Comparison of ENCODE assay signal across 2 cellular contexts in the genomic region with DNA sequence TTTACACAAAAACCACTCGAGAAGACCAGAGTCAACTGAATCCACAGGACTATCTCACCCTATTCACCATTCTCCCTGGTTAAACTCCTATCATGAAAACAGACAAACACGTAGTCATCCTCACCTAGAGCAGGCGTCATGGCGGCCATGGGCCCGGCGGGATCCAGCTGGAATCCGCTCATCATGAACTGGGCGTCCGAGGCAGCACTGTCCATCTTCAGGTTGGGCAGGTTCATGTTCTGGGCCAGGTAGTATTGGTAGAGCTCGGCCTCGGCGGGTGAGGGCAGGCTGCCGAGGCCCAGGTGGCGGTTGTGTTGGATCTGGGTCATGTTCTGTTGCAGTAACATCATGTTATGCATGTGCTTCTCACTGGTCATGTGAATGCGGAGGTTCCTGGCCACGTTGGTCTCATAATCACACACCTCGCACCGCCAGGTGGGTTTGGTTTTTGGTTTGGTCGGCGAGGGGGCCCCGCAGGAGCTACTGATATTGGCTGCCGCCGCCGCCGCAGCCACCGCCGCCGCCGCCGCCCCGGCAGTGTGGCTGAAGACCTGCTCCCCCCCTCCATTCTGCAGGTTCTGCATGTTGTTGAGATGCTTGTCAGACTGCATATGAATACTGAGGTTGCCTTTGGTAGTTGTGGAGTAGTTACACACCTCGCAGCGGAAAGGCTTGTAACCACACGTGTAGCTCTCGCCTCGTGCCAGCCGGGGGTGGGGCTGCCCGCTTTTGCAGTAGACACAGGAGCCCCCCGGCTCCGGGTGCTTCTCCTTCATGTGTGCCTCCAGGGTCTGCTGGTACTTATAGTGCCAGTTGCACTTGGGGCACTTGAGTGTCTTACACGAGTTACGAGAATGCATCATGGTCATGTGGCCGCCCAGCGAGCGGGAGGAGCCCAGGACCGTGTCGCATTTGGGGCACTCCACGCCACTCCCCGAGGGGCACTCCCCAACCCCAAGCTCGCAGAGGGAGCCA.
TF ChIP-seq lines count a peak whose summit lies in the region.

No MANE protein-coding gene starts in this region.

TF ChIP-seq in neural cell, 6 proteins besides CTCF, POLR2A, EP300 and RAD21:
- TF ChIP-seq, protein P1, sequence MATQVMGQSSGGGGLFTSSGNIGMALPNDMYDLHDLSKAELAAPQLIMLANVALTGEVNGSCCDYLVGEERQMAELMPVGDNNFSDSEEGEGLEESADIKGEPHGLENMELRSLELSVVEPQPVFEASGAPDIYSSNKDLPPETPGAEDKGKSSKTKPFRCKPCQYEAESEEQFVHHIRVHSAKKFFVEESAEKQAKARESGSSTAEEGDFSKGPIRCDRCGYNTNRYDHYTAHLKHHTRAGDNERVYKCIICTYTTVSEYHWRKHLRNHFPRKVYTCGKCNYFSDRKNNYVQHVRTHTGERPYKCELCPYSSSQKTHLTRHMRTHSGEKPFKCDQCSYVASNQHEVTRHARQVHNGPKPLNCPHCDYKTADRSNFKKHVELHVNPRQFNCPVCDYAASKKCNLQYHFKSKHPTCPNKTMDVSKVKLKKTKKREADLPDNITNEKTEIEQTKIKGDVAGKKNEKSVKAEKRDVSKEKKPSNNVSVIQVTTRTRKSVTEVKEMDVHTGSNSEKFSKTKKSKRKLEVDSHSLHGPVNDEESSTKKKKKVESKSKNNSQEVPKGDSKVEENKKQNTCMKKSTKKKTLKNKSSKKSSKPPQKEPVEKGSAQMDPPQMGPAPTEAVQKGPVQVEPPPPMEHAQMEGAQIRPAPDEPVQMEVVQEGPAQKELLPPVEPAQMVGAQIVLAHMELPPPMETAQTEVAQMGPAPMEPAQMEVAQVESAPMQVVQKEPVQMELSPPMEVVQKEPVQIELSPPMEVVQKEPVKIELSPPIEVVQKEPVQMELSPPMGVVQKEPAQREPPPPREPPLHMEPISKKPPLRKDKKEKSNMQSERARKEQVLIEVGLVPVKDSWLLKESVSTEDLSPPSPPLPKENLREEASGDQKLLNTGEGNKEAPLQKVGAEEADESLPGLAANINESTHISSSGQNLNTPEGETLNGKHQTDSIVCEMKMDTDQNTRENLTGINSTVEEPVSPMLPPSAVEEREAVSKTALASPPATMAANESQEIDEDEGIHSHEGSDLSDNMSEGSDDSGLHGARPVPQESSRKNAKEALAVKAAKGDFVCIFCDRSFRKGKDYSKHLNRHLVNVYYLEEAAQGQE (IDR thresholded peaks at IDR 0.05; ENCODE audit: borderline replicate concordance), result no peak
- no peak for TF ChIP-seq TAF1 (IDR thresholded peaks at IDR 0.05; ENCODE audit: low read depth)
- peak; percentile 24 for TF ChIP-seq POLR2AphosphoS5 (IDR thresholded peaks at IDR 0.05)

TF ChIP-seq in SK-N-SH treated with all-trans-retinoic acid at 6 μM for 48 hours, 23 proteins besides CTCF, POLR2A, EP300 and RAD21 (continued from another document):
- TF ChIP-seq SNAI2 (CRISPR knock-in tag; IDR thresholded peaks at IDR 0.05) (no peak), ZNF565 (CRISPR knock-in tag; conservative IDR thresholded peaks at IDR 0.05; ENCODE audit: low read depth) (no peak), OSR1 (CRISPR knock-in tag; IDR thresholded peaks at IDR 0.05) (no peak), TCF4 (CRISPR knock-in tag; IDR thresholded peaks at IDR 0.05; ENCODE audit: borderline replicate concordance) (no peak), ARNTL (CRISPR knock-in tag; IDR thresholded peaks at IDR 0.05; ENCODE audit: borderline replicate concordance, low read depth) (no peak), TOX (CRISPR knock-in tag; IDR thresholded peaks at IDR 0.05; ENCODE audit: borderline replicate concordance) (no peak), ZNF8 (CRISPR knock-in tag; IDR thresholded peaks at IDR 0.05) (no peak)
- TF ChIP-seq, protein P2, sequence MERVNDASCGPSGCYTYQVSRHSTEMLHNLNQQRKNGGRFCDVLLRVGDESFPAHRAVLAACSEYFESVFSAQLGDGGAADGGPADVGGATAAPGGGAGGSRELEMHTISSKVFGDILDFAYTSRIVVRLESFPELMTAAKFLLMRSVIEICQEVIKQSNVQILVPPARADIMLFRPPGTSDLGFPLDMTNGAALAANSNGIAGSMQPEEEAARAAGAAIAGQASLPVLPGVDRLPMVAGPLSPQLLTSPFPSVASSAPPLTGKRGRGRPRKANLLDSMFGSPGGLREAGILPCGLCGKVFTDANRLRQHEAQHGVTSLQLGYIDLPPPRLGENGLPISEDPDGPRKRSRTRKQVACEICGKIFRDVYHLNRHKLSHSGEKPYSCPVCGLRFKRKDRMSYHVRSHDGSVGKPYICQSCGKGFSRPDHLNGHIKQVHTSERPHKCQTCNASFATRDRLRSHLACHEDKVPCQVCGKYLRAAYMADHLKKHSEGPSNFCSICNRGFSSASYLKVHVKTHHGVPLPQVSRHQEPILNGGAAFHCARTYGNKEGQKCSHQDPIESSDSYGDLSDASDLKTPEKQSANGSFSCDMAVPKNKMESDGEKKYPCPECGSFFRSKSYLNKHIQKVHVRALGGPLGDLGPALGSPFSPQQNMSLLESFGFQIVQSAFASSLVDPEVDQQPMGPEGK (CRISPR knock-in tag; IDR thresholded peaks at IDR 0.05; ENCODE audit: borderline replicate concordance), result no peak
